1 cellular context compared by ENCODE assay signal in genomic region chr11:78078218-78079167, GRCh38.
TF ChIP-seq lines count a peak whose summit lies in the region.

No MANE protein-coding gene starts in this region.

TF ChIP-seq in H1, 55 proteins besides CTCF, POLR2A, EP300 and RAD21:
- no peak for TF ChIP-seq SIN3A (conservative IDR thresholded peaks at IDR 0.05 in 1 of 2, IDR thresholded peaks at IDR 0.05 in 1 of 2; ENCODE audit: low read depth in 1 of 2, low read length in 2 of 2)
